In genomic region chr2:235596272-235596671, GRCh38 we compare ENCODE assay signal across 20 cellular contexts.
DNase-seq lines count a peak whose midpoint lies in the region; ATAC-seq, FAIRE-seq and TF ChIP-seq lines count a peak whose summit lies in the region.
"Had no signal": no experiment of that assay in that cellular context is flagged by ENCODE, and none has a peak within 500 bp of the region (broad histone marks: within the 10 kb centered on the region; RNA-seq: fewer than 3 reads in every experiment).

No MANE protein-coding gene starts in this region.

- H3K4me3 ChIP-seq in SJSA1: no peak overlapping the region
- H3K4me3 ChIP-seq in kidney (ENCODE audit: low read length in 2 of 2): no peak overlapping the region
- no peak overlapping the region for H3K4me3 ChIP-seq in H7 (ENCODE audit: insufficient read depth, low read depth, low read length)
- H3K4me3 ChIP-seq: GM12878, GM23248 had no signal

- H3K36me3 ChIP-seq in SJSA1: no peaks in the 10 kb centered on the region
- H3K36me3 ChIP-seq in kidney (ENCODE audit: control insufficient read depth in 1 of 2, insufficient read depth in 2 of 2, low read length in 2 of 2): no peaks in the 10 kb centered on the region
- H3K36me3 ChIP-seq in H7 (replicated peaks; ENCODE audit: control insufficient read depth, insufficient read depth, low read length): no peaks in the 10 kb centered on the region

- ATAC-seq in HG03432 (IDR thresholded peaks at IDR 0.05; ENCODE audit: unreplicated experiment) (no peak), HG02623 (IDR thresholded peaks at IDR 0.05; ENCODE audit: unreplicated experiment) (no peak)
- ATAC-seq: CD8-positive, alpha-beta T cell; GM12878; HCT116 had no signal

- DNase-seq in SJSA1 (ENCODE audit: low read depth in 1 of 2, low spot score in 2 of 2) (no peak), caudate nucleus (lab: John Stamatoyannopoulos, UW) (no peak), kidney (peak; percentile 41), substantia nigra (lab: John Stamatoyannopoulos, UW) (no peak), H7 (no peak), NCI-H226 (no peak)
- DNase-seq: C1 segment of cervical spinal cord; Caco-2; CD4-positive, CD25-positive, alpha-beta regulatory T cell; CD8-positive, alpha-beta T cell; DMS153; DND-41; GM23248; H9 had no signal

- H3K27me3 ChIP-seq in SJSA1 (replicated peaks): no peaks in the 10 kb centered on the region
- no peaks in the 10 kb centered on the region for H3K27me3 ChIP-seq in H7 (ENCODE audit: control insufficient read depth, insufficient read depth, low read length)

- no peak for TF ChIP-seq CTCF in kidney (IDR thresholded peaks at IDR 0.05; ENCODE audit: borderline replicate concordance, extremely low read depth, insufficient read depth)

- H3K9me3 ChIP-seq in SJSA1 (replicated peaks): no peaks in the 10 kb centered on the region; the same call in 1 of the 2 replicates
- no peaks in the 10 kb centered on the region for H3K9me3 ChIP-seq in kidney (ENCODE audit: control insufficient read depth in 1 of 2, low read length in 2 of 2)
- H3K9me3 ChIP-seq: Caco-2 had no signal

- H3K4me1 ChIP-seq in SJSA1 (replicated peaks) (peaks cover 50% of the 10 kb centered on the region), kidney (ENCODE audit: control insufficient read depth in 1 of 2, insufficient read depth in 1 of 2, low read depth in 1 of 2, low read length in 2 of 2) (peaks cover 0 to 3% of the 10 kb centered on the region in 2 donors)
- H3K4me1 ChIP-seq: Caco-2 had no signal

- H3K27ac ChIP-seq in SJSA1 (peak overlapping the region; percentile 18; the same call in 1 of the 2 replicates), caudate nucleus (ENCODE audit: low read depth, low read length) (peak overlapping the region; percentile 24), kidney (ENCODE audit: low read depth in 2 of 2, low read length in 2 of 2) (no peak overlapping the region), substantia nigra (ENCODE audit: low read depth, low read length, poor library complexity, severe bottlenecking) (peak overlapping the region; percentile 65)
- H3K27ac ChIP-seq: GM23248 had no signal

- intact Hi-C loops in kidney (cut with DNase I): loop anchor here (10.0 kb wide), 1 partner anchor 149 kb away; no protein-coding TSS in a partner anchor

- H3K9ac ChIP-seq in kidney (ENCODE audit: low read length in 2 of 2): no peak overlapping the region
- H3K9ac ChIP-seq: GM23248 had no signal

- FAIRE-seq in kidney (lab: Jason Lieb, UNC): no peak
- FAIRE-seq: G401.6, GM12878, GM19239 had no signal

Comparison
In these comparisons a context has a peak if more than half of its experiments do, and no peak if none do; other contexts are left out.
1. H3K27ac ChIP-seq: peak in SJSA1 (single experiment), caudate nucleus (single experiment) and substantia nigra (single experiment); none in kidney (0 of 2).